1 cellular context compared by ENCODE assay signal in genomic region chr7:74223711-74224510, GRCh38.
TF ChIP-seq lines count a peak whose summit lies in the region.

No MANE protein-coding gene starts in this region.

TF ChIP-seq in WTC11, 78 proteins besides CTCF, POLR2A, EP300 and RAD21 (continued from another document):
- TF ChIP-seq ARID4B (CRISPR knock-in tag; IDR thresholded peaks at IDR 0.05; ENCODE audit: borderline replicate concordance) (no peak), ZNF416 (CRISPR knock-in tag; IDR thresholded peaks at IDR 0.05) (no peak), CREM (CRISPR knock-in tag; IDR thresholded peaks at IDR 0.05) (0 out of 2 replicates have a peak, but pooled peaks have one; percentile 24), ERG (CRISPR knock-in tag; IDR thresholded peaks at IDR 0.05) (no peak), NR3C1 (CRISPR knock-in tag; conservative IDR thresholded peaks at IDR 0.05; ENCODE audit: low read depth) (no peak), ZNF263 (CRISPR knock-in tag; IDR thresholded peaks at IDR 0.05; ENCODE audit: low read depth) (no peak), ZNF281 (CRISPR knock-in tag; IDR thresholded peaks at IDR 0.05) (no peak), EMX1 (CRISPR knock-in tag; IDR thresholded peaks at IDR 0.05) (no peak)
- TF ChIP-seq, protein P1, sequence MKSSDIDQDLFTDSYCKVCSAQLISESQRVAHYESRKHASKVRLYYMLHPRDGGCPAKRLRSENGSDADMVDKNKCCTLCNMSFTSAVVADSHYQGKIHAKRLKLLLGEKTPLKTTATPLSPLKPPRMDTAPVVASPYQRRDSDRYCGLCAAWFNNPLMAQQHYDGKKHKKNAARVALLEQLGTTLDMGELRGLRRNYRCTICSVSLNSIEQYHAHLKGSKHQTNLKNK (CRISPR knock-in tag; IDR thresholded peaks at IDR 0.05): no peak
